ENCODE assay signal across 24 cellular contexts in the genomic region with DNA sequence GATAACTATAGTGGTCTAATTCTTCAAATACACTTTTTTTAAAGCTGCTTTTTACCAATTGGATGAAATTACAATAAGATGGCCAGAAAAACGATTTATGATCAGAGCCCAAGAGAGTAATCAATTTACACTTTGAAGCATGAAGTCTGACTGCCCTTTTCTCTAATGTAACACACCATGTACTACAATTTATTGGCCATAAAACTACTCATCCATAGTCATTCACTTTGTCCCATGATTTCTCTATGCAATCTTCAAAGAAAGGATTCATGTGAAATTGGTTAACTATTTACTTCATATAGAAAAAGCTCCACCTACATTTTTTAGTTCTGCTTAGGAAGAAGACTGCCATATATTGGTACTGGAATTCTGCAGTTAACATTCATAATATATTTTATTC.
A peak's percentile ranks its signal among the peaks of the same experiment; 100 is the strongest.
DNase-seq lines count a peak whose midpoint lies in the region; FAIRE-seq and TF ChIP-seq lines count a peak whose summit lies in the region.
"Had no signal": no experiment of that assay in that cellular context is flagged by ENCODE, and none has a peak within 500 bp of the region (broad histone marks: within the 10 kb centered on the region; RNA-seq: fewer than 3 reads in every experiment).

No MANE protein-coding gene starts in this region.

- peaks cover 4% of the 10 kb centered on the region for H3K4me1 Mint-ChIP-seq in nephron

- H3K9me3 ChIP-seq in HEK293 (ENCODE audit: control insufficient read depth, insufficient read depth, low read depth, low read length) (no peaks in the 10 kb centered on the region), endothelial cell of umbilical vein (replicated peaks; ENCODE audit: control insufficient read depth, insufficient read depth, low read length) (no peaks in the 10 kb centered on the region), sigmoid colon (no peaks in the 10 kb centered on the region)
- H3K9me3 ChIP-seq: BE2C, BLaER1 had no signal

- no peaks in the 10 kb centered on the region for H3K36me3 ChIP-seq in HEK293 (ENCODE audit: control insufficient read depth in 2 of 2, insufficient read depth in 1 of 2, low read length in 2 of 2)
- H3K36me3 ChIP-seq in endothelial cell of umbilical vein (ENCODE audit: control insufficient read depth in 2 of 2, extremely low read depth in 1 of 2, insufficient read depth in 2 of 2, low read length in 2 of 2), result peaks cover 0 to under 1% of the 10 kb centered on the region in 2 experiments
- no peaks in the 10 kb centered on the region for H3K36me3 ChIP-seq in sigmoid colon
- H3K36me3 ChIP-seq: BE2C, BLaER1 had no signal

- H4K20me1 ChIP-seq in endothelial cell of umbilical vein (replicated peaks; ENCODE audit: control insufficient read depth, extremely low read depth, insufficient read depth, low read length), result no peaks in the 10 kb centered on the region
- H4K20me1 ChIP-seq: BLaER1 had no signal

- DNase-seq in endothelial cell of umbilical vein (ENCODE audit: low read depth, low spot score) (no peak), sigmoid colon (no peak), SW480 (ENCODE audit: low spot score) (no peak), NCI-H748 (lab: John Stamatoyannopoulos, UW; ENCODE audit: unreplicated experiment) (no peak)
- no peak for DNase-seq in activated naive CD4-positive, alpha-beta T cell (lab: John Stamatoyannopoulos, UW)
- DNase-seq: 8988T; ACHN; BE2C; C1 segment of cervical spinal cord; Calu3; CD4-positive, alpha-beta memory T cell; CD4-positive, CD25-positive, alpha-beta regulatory T cell; CD8-positive, alpha-beta memory T cell; COR-L47; DMS79 treated with DMSO at 0.1 percent for 48 hours; GF-D8 had no signal

- H3K4me3 ChIP-seq in HEK293 (ENCODE audit: low read depth, low read length) (no peak overlapping the region), endothelial cell of umbilical vein (replicated peaks in 1 of 3; ENCODE audit: insufficient read depth in 1 of 3, low read depth in 1 of 3, low read length in 3 of 3) (peak overlapping the region in 1 of 3 experiments; percentile 23), sigmoid colon (no peak overlapping the region)
- H3K4me3 ChIP-seq: BLaER1 had no signal

- CTCF ChIA-PET in HEK293 (lab: Yijun Ruan, JAX), result interaction anchor here (0.6 to 2.8 kb wide), 2 partner anchors 13 to 134 kb away, joined by 3 to 10 read pairs; no protein-coding TSS in a partner anchor
- CTCF ChIA-PET in endothelial cell of umbilical vein (lab: Charles Lee), result interaction anchor here (1.8 to 5.2 kb wide), 5 partner anchors 7 to 243 kb away, joined by 7 to 38 read pairs (median 33); no protein-coding TSS in a partner anchor

- intact Hi-C loops in endothelial cell of umbilical vein (cut with micrococcal nuclease), result no loop called here
- intact Hi-C loops in sigmoid colon (cut with DNase I), result no loop called here

- no peak overlapping the region for H3K4me3 Mint-ChIP-seq in nephron
- H3K4me3 Mint-ChIP-seq: CD14-positive monocyte; CD4-positive, alpha-beta memory T cell; CD4-positive, CD25-positive, alpha-beta regulatory T cell; CD8-positive, alpha-beta memory T cell had no signal

- H3K4me2 ChIP-seq in endothelial cell of umbilical vein (ENCODE audit: insufficient read depth, low read length), result peak overlapping the region; percentile 84
- H3K4me2 ChIP-seq: BLaER1 had no signal

- POLR2A ChIA-PET in HEK293 (lab: Yijun Ruan, JAX) (no interaction called here), endothelial cell of umbilical vein (lab: Charles Lee) (interaction anchor here (0.7 kb wide), 1 partner anchor 12 kb away, joined by 4 read pairs; no protein-coding TSS in a partner anchor)

- no peaks in the 10 kb centered on the region for H3K9me1 ChIP-seq in endothelial cell of umbilical vein (replicated peaks; ENCODE audit: control insufficient read depth, extremely low read depth, insufficient read depth, low read length)

- TF ChIP-seq EP300 in sigmoid colon (IDR thresholded peaks at IDR 0.05), result no peak

- 30 to 67% methylated on average over 1 of the region's 1 CpG for WGBS in sigmoid colon, 2 donors

- H3K27me3 Mint-ChIP-seq in nephron (ENCODE audit: low read depth), result peaks cover 13% of the 10 kb centered on the region

- H2AFZ ChIP-seq in endothelial cell of umbilical vein (ENCODE audit: low read depth, low read length), result no peak overlapping the region

- dilution Hi-C loops in endothelial cell of umbilical vein (cut with MboI; ENCODE audit: extremely low pct_ligation_motif_present, low sequenced_read_pairs), result no loop called here

- peak overlapping the region; percentile 2 to 46 (median 23) for H3K27ac Mint-ChIP-seq in nephron
- H3K27ac Mint-ChIP-seq: CD14-positive monocyte; CD4-positive, alpha-beta memory T cell; CD4-positive, CD25-positive, alpha-beta regulatory T cell; CD8-positive, alpha-beta memory T cell had no signal

- TF ChIP-seq POLR2A in endothelial cell of umbilical vein (IDR thresholded peaks at IDR 0.05; ENCODE audit: low read depth, low read length) (no peak), sigmoid colon (IDR thresholded peaks at IDR 0.05) (no peak)

- BruUV-seq in endothelial cell of umbilical vein (replicated peaks; lab: Mats Ljungman, UMichigan), result no TSS peak

- peaks cover 89% of the 10 kb centered on the region for H3K79me2 ChIP-seq in endothelial cell of umbilical vein (ENCODE audit: control insufficient read depth, insufficient read depth, low read length)

- H3K9me3 Mint-ChIP-seq in nephron, result no peaks in the 10 kb centered on the region
- H3K9me3 Mint-ChIP-seq: CD4-positive, CD25-positive, alpha-beta regulatory T cell; CD8-positive, alpha-beta memory T cell had no signal

- H3K27ac ChIP-seq in HEK293 (ENCODE audit: extremely low read depth, low read depth, low read length) (no peak overlapping the region), endothelial cell of umbilical vein (ENCODE audit: insufficient read depth, low read depth, low read length) (peak overlapping the region; percentile 26), sigmoid colon (no peak overlapping the region)
- H3K27ac ChIP-seq: BLaER1 had no signal

- H3K9ac ChIP-seq in endothelial cell of umbilical vein (replicated peaks; ENCODE audit: extremely low read depth, insufficient read depth, low read length), result peak overlapping the region; percentile 35
- H3K9ac ChIP-seq: BLaER1 had no signal

- H3K36me3 Mint-ChIP-seq in nephron (ENCODE audit: low read depth), result no peaks in the 10 kb centered on the region
- H3K36me3 Mint-ChIP-seq: CD14-positive monocyte; CD4-positive, alpha-beta memory T cell; CD4-positive, CD25-positive, alpha-beta regulatory T cell; CD8-positive, alpha-beta memory T cell had no signal

- H3K4me1 ChIP-seq in HEK293 (ENCODE audit: control insufficient read depth, insufficient read depth, low read length) (no peaks in the 10 kb centered on the region), endothelial cell of umbilical vein (ENCODE audit: control insufficient read depth, extremely low read depth, insufficient read depth, low read length) (peaks cover 88% of the 10 kb centered on the region), sigmoid colon (no peaks in the 10 kb centered on the region)
- H3K4me1 ChIP-seq: BE2C had no signal

- FAIRE-seq in endothelial cell of umbilical vein (lab: Jason Lieb, UNC), result no peak
- FAIRE-seq: A204.1, D721Med, GM12891, GM19239 had no signal

- TF ChIP-seq CTCF in HEK293 (tag by site-specific recombination; IDR thresholded peaks at IDR 0.05) (no peak), endothelial cell of umbilical vein (IDR thresholded peaks at IDR 0.05; ENCODE audit: extremely low read depth in 1 of 2, insufficient read depth in 1 of 2, low read depth in 1 of 2, low read length in 2 of 2) (no peak), nephron (IDR thresholded peaks at IDR 0.05; ENCODE audit: unreplicated experiment in 3 of 3) (no peak), sigmoid colon (IDR thresholded peaks at IDR 0.05) (no peak)

- H3K27me3 ChIP-seq in endothelial cell of umbilical vein (ENCODE audit: control insufficient read depth in 2 of 2, insufficient read depth in 2 of 2, low read length in 2 of 2) (no peaks in the 10 kb centered on the region), sigmoid colon (no peaks in the 10 kb centered on the region)
- H3K27me3 ChIP-seq: BE2C, BLaER1 had no signal

TF ChIP-seq in HEK293, 187 proteins besides CTCF, POLR2A, EP300 and RAD21:
- no peak for TF ChIP-seq ZNF157 (tag by site-specific recombination; IDR thresholded peaks at IDR 0.05)
- 0 out of 2 replicates have a peak, but pooled peaks have one; percentile 16 for TF ChIP-seq FEZF1 (tag by site-specific recombination; IDR thresholded peaks at IDR 0.05)

TF ChIP-seq in endothelial cell of umbilical vein, 7 proteins besides CTCF, POLR2A, EP300 and RAD21:
- TF ChIP-seq EZH2 (IDR thresholded peaks at IDR 0.05; ENCODE audit: borderline replicate concordance, low read depth, low read length, severe bottlenecking) (no peak), GATA2 (IDR thresholded peaks at IDR 0.05; ENCODE audit: insufficient read depth, insufficient read length, low read depth, low read length) (no peak), FOS (IDR thresholded peaks at IDR 0.05; ENCODE audit: borderline replicate concordance, insufficient read depth, low read length) (no peak), MYC (IDR thresholded peaks at IDR 0.05; ENCODE audit: low read depth, low read length) (no peak), JUN (IDR thresholded peaks at IDR 0.05; ENCODE audit: borderline replicate concordance, insufficient read depth, insufficient read length, low read depth) (no peak), POLR2AphosphoS5 (IDR thresholded peaks at IDR 0.05; ENCODE audit: insufficient read depth, low read depth, low read length) (no peak)
- TF ChIP-seq, protein P1, sequence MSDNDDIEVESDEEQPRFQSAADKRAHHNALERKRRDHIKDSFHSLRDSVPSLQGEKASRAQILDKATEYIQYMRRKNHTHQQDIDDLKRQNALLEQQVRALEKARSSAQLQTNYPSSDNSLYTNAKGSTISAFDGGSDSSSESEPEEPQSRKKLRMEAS (IDR thresholded peaks at IDR 0.05; ENCODE audit: insufficient read depth, insufficient read length), result no peak
